ENCODE assay signal across 16 cellular contexts in the genomic region with DNA sequence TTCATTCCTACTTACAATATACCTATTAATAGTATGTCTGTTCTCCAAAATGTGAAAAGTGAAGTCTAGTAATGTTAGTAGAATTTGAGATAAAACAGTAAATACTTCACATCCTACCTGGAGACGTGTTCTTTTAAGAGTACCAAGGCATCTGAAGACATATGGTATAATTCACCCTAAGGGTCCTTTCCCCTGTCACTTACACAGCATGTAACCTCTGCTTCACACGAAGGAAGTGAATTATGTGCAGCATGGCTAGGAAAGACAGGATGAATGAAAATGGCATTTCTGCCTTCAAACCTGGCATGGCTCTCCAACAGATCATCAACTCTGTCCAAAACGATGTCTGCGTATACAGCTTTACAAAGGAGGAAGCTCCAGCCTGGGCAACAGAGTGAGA.
DNase-seq lines count a peak whose midpoint lies in the region; ATAC-seq and TF ChIP-seq lines count a peak whose summit lies in the region.
"Had no signal": no experiment of that assay in that cellular context is flagged by ENCODE, and none has a peak within 500 bp of the region (broad histone marks: within the 10 kb centered on the region; RNA-seq: fewer than 3 reads in every experiment).

No MANE protein-coding gene starts in this region.

- no peak overlapping the region for H3K27ac ChIP-seq in gastrocnemius medialis

- TF ChIP-seq CTCF in gastrocnemius medialis (IDR thresholded peaks at IDR 0.05 in 4 of 5, conservative IDR thresholded peaks at IDR 0.05 in 1 of 5) = no peak

- ATAC-seq in gastrocnemius medialis (no peak), HG03045 (IDR thresholded peaks at IDR 0.05; ENCODE audit: unreplicated experiment) (no peak), HG02973 (IDR thresholded peaks at IDR 0.05; ENCODE audit: unreplicated experiment) (no peak)
- ATAC-seq: HepG2 had no signal

- no peaks in the 10 kb centered on the region for H3K36me3 ChIP-seq in gastrocnemius medialis
- H3K36me3 ChIP-seq: HAP-1 had no signal

- no peak for TF ChIP-seq POLR2A in gastrocnemius medialis (IDR thresholded peaks at IDR 0.05)

- no peak overlapping the region for H3K4me3 ChIP-seq in gastrocnemius medialis
- H3K4me3 ChIP-seq: HAP-1 had no signal

- intact Hi-C loops in gastrocnemius medialis (cut with DNase I; ENCODE audit: low total_unique reads) = no loop called here

- no peaks in the 10 kb centered on the region for H3K4me1 ChIP-seq in gastrocnemius medialis
- H3K4me1 ChIP-seq: HAP-1 had no signal

- H3K9me3 ChIP-seq in gastrocnemius medialis = no peaks in the 10 kb centered on the region
- H3K9me3 ChIP-seq: HAP-1 had no signal

- in situ Hi-C loops in gastrocnemius medialis (cut with MboI; ENCODE audit: low sequenced_read_pairs in 4 of 4) = no loop called here

- H3K27me3 ChIP-seq in gastrocnemius medialis = no peaks in the 10 kb centered on the region

- peak; percentile 10 for DNase-seq in NCI-H2227 (lab: John Stamatoyannopoulos, UW; ENCODE audit: unreplicated experiment)
- DNase-seq in NCI-H2227 treated with DMSO at 0.1 percent for 48 hours (lab: John Stamatoyannopoulos, UW) = no peak
- peak; percentile 35 to 74 for DNase-seq in NCI-H524 (lab: John Stamatoyannopoulos, UW)
- peak; percentile 39 for DNase-seq in left kidney (ENCODE audit: low read depth, low spot score)
- no peak for DNase-seq in gastrocnemius medialis
- no peak for DNase-seq in dermis blood vessel endothelial cell
- DNase-seq: 8988T; C1 segment of cervical spinal cord; Calu3; CD4-positive, alpha-beta T cell; DMS 273 treated with DMSO at 0.1 percent for 48 hours; HFFc6 had no signal

Comparison
In these comparisons a context has a peak if more than half of its experiments do, and no peak if none do; other contexts are left out.
1. DNase-seq: peak in NCI-H2227 (single experiment), NCI-H524 (2 of 2) and left kidney (single experiment); none in NCI-H2227 treated with DMSO at 0.1 percent for 48 hours (single experiment), gastrocnemius medialis (0 of 2) and dermis blood vessel endothelial cell (single experiment).